Comparison of ENCODE assay signal across 15 cellular contexts in genomic region chr20:19922716-19923115, GRCh38.
"Had no signal": no experiment of that assay in that cellular context is flagged by ENCODE, and none has a peak within 500 bp of the region (broad histone marks: within the 10 kb centered on the region; RNA-seq: fewer than 3 reads in every experiment).

No MANE protein-coding gene starts in this region.

- H3K36me3 Mint-ChIP-seq: activated naive CD8-positive, alpha-beta T cell; stimulated activated memory B cell treated with anti-CD40 and anti-IgM and Interleukin-4, amounts not matched to agents 10 μg/mL and 1 μg/mL and 100 μg/mL, for 72 hours had no signal

- H3K36me3 ChIP-seq: left lung, tibial artery, uterus had no signal

- ATAC-seq: body of pancreas; left lung; stimulated activated memory B cell treated with anti-CD40 and anti-IgM and Interleukin-4, amounts not matched to agents 10 μg/mL and 1 μg/mL and 100 μg/mL, for 72 hours had no signal

- DNase-seq: activated CD4-positive, alpha-beta T cell treated with anti-CD3 and anti-CD28 coated beads for 4 hours; activated CD8-positive, alpha-beta memory T cell treated with anti-CD3 and anti-CD28 coated beads, Interleukin-2, amount 50 U/mL, for 48 hours; activated gamma-delta T cell treated with Interleukin-2 at 50 U/mL for 16 hours; amygdala; body of pancreas; effector memory CD4-positive, alpha-beta T cell; foreskin melanocyte; left lung; stimulated activated CD4-positive, alpha-beta T cell treated with anti-CD3 and anti-CD28 coated beads, Interleukin-2, amount 100 ng/mL, for 48 hours; T-helper 2 cell; tibial artery; uterus had no signal

- H3K27me3 Mint-ChIP-seq: stimulated activated memory B cell treated with anti-CD40 and anti-IgM and Interleukin-4, amounts not matched to agents 10 μg/mL and 1 μg/mL and 100 μg/mL, for 72 hours had no signal

- H3K27me3 ChIP-seq: body of pancreas, left lung, tibial artery, uterus had no signal

- H3K4me3 Mint-ChIP-seq: activated naive CD8-positive, alpha-beta T cell; stimulated activated memory B cell treated with anti-CD40 and anti-IgM and Interleukin-4, amounts not matched to agents 10 μg/mL and 1 μg/mL and 100 μg/mL, for 72 hours had no signal

- H3K9me3 ChIP-seq: body of pancreas, left lung, tibial artery, uterus had no signal

- H3K27ac ChIP-seq: body of pancreas, epithelial cell of prostate, tibial artery, uterus had no signal

- H3K27ac Mint-ChIP-seq: activated naive CD8-positive, alpha-beta T cell; stimulated activated memory B cell treated with anti-CD40 and anti-IgM and Interleukin-4, amounts not matched to agents 10 μg/mL and 1 μg/mL and 100 μg/mL, for 72 hours had no signal

- H3K4me1 ChIP-seq: uterus had no signal

- H3K9me3 Mint-ChIP-seq: stimulated activated memory B cell treated with anti-CD40 and anti-IgM and Interleukin-4, amounts not matched to agents 10 μg/mL and 1 μg/mL and 100 μg/mL, for 72 hours had no signal

- H3K4me3 ChIP-seq: body of pancreas, tibial artery, uterus had no signal
